ENCODE assay signal across 8 cellular contexts in genomic region chr12:106137456-106138278, GRCh38. TPM values are rescaled to one million over a fixed set of nuclear protein-coding genes. Genes with fewer than 3 reads are reported as not detected.
DNase-seq lines count a peak whose midpoint lies in the region; ATAC-seq and TF ChIP-seq lines count a peak whose summit lies in the region.

No MANE protein-coding gene starts in this region.

- no peak for DNase-seq in AG09309 (ENCODE audit: low read depth)
- DNase-seq in naive thymus-derived CD4-positive, alpha-beta T cell = no peak
- DNase-seq in activated gamma-delta T cell (lab: John Stamatoyannopoulos, UW) = no peak
- DNase-seq in NCI-H187 (lab: John Stamatoyannopoulos, UW) = no peak
- no peak for DNase-seq in activated naive CD4-positive, alpha-beta T cell treated with anti-CD3 and anti-CD28 coated beads, Interleukin-2, amount 10 ng/mL, durations not matched to agents 7 days and 5 days
- no peak for DNase-seq in NCI-H2107 treated with DMSO at 0.1 percent for 48 hours (lab: John Stamatoyannopoulos, UW; ENCODE audit: unreplicated experiment)

- CTCF ChIA-PET in naive thymus-derived CD4-positive, alpha-beta T cell (lab: Charles Lee) = interaction anchor here (1.1 to 1.9 kb wide), 2 partner anchors 713 to 718 kb away, joined by 3 to 12 read pairs; no protein-coding TSS in a partner anchor
- CTCF ChIA-PET in activated naive CD4-positive, alpha-beta T cell treated with anti-CD3 and anti-CD28 coated beads, Interleukin-2, amount 10 ng/mL, durations not matched to agents 7 days and 5 days (lab: Charles Lee) = interaction anchor here (1.2 to 4.2 kb wide), 6 partner anchors 12 to 719 kb away, joined by 3 to 28 read pairs (median 11); no protein-coding TSS in a partner anchor

- no peak for TF ChIP-seq CTCF in AG09309 (IDR thresholded peaks at IDR 0.05; ENCODE audit: control insufficient read depth, insufficient read depth, low read depth, low read length, missing control alignments)
- TF ChIP-seq CTCF in KMS-11 (conservative IDR thresholded peaks at IDR 0.05; ENCODE audit: low read depth, low read length) = no peak

- H2AFZ ChIP-seq in KMS-11 (ENCODE audit: low read depth) = peak overlapping the region; percentile 26; the same call in 1 of the 2 replicates

- H3K9ac ChIP-seq in KMS-11 (peak overlapping the region; percentile 97; the same call in 1 of the 2 replicates), duodenal mucosa (ENCODE audit: low read depth in 1 of 2, low read length in 2 of 2) (no peak overlapping the region)

- peaks cover 71% of the 10 kb centered on the region for H3K79me2 ChIP-seq in KMS-11 (ENCODE audit: insufficient read depth, low read depth)

- H3K36me3 Mint-ChIP-seq in naive thymus-derived CD4-positive, alpha-beta T cell = no peaks in the 10 kb centered on the region
- no peaks in the 10 kb centered on the region for H3K36me3 Mint-ChIP-seq in activated naive CD4-positive, alpha-beta T cell treated with anti-CD3 and anti-CD28 coated beads, Interleukin-2, amount 10 ng/mL, durations not matched to agents 7 days and 5 days

- H3K27me3 ChIP-seq in KMS-11 (ENCODE audit: insufficient read depth, low read depth) (no peaks in the 10 kb centered on the region), duodenal mucosa (ENCODE audit: control insufficient read depth in 1 of 2, insufficient read depth in 2 of 2, low read length in 2 of 2) (peaks cover 25 to 32% of the 10 kb centered on the region in 2 donors)
- peaks cover 12 to 17% of the 10 kb centered on the region in 2 donors for H3K27me3 ChIP-seq in naive thymus-derived CD4-positive, alpha-beta T cell (ENCODE audit: control insufficient read depth in 2 of 2, insufficient read depth in 2 of 2, low read length in 2 of 2)

- H3K4me2 ChIP-seq in KMS-11 = peak overlapping the region; percentile 91

- H3K4me1 Mint-ChIP-seq in naive thymus-derived CD4-positive, alpha-beta T cell = peaks cover 0 to 24% (median 12%) of the 10 kb centered on the region in 7 donors
- H3K4me1 Mint-ChIP-seq in activated naive CD4-positive, alpha-beta T cell treated with anti-CD3 and anti-CD28 coated beads, Interleukin-2, amount 10 ng/mL, durations not matched to agents 7 days and 5 days = peaks cover 2% of the 10 kb centered on the region

- no peak overlapping the region for H3K27ac Mint-ChIP-seq in naive thymus-derived CD4-positive, alpha-beta T cell
- H3K27ac Mint-ChIP-seq in activated naive CD4-positive, alpha-beta T cell treated with anti-CD3 and anti-CD28 coated beads, Interleukin-2, amount 10 ng/mL, durations not matched to agents 7 days and 5 days = no peak overlapping the region

- H3K9me3 Mint-ChIP-seq in naive thymus-derived CD4-positive, alpha-beta T cell = peaks cover 0 to 4% (median 0%) of the 10 kb centered on the region in 11 donors
- H3K9me3 Mint-ChIP-seq in activated naive CD4-positive, alpha-beta T cell treated with anti-CD3 and anti-CD28 coated beads, Interleukin-2, amount 10 ng/mL, durations not matched to agents 7 days and 5 days = no peaks in the 10 kb centered on the region

- peaks cover 65 to 73% (median 70%) of the 10 kb centered on the region in 5 donors for H3K27me3 Mint-ChIP-seq in naive thymus-derived CD4-positive, alpha-beta T cell
- H3K27me3 Mint-ChIP-seq in activated naive CD4-positive, alpha-beta T cell treated with anti-CD3 and anti-CD28 coated beads, Interleukin-2, amount 10 ng/mL, durations not matched to agents 7 days and 5 days = peaks cover 80% of the 10 kb centered on the region

- POLR2A ChIA-PET in naive thymus-derived CD4-positive, alpha-beta T cell (lab: Charles Lee) = no interaction called here

- 0 out of 2 replicates have a peak, but pooled peaks cover 5% of the 10 kb centered on the region for H4K20me1 ChIP-seq in KMS-11 (ENCODE audit: insufficient read depth)

- H3K4me3 Mint-ChIP-seq in naive thymus-derived CD4-positive, alpha-beta T cell = peak overlapping the region; percentile 60 to 85 (median 75)
- H3K4me3 Mint-ChIP-seq in activated naive CD4-positive, alpha-beta T cell treated with anti-CD3 and anti-CD28 coated beads, Interleukin-2, amount 10 ng/mL, durations not matched to agents 7 days and 5 days = no peak overlapping the region

- H3K4me1 ChIP-seq in KMS-11 (ENCODE audit: low read depth, poor library complexity, severe bottlenecking) (peaks cover 48% of the 10 kb centered on the region), duodenal mucosa (ENCODE audit: control insufficient read depth in 1 of 2, insufficient read depth in 2 of 2, low read length in 2 of 2) (peaks cover 0 to 23% of the 10 kb centered on the region in 2 donors)
- H3K4me1 ChIP-seq in naive thymus-derived CD4-positive, alpha-beta T cell (ENCODE audit: control insufficient read depth in 2 of 2, insufficient read depth in 2 of 2, low read length in 2 of 2) = no peaks in the 10 kb centered on the region

- H3K4me3 ChIP-seq in AG09309 (ENCODE audit: control insufficient read depth, low read depth, low read length) = peak overlapping the region; percentile 91
- H3K4me3 ChIP-seq in KMS-11 (IDR thresholded peaks at IDR 0.05; ENCODE audit: insufficient read depth, low read depth, low read length) = no peak overlapping the region
- peak overlapping the region; percentile 21 to 61 for H3K4me3 ChIP-seq in duodenal mucosa (ENCODE audit: low read depth in 1 of 2, low read length in 2 of 2)
- H3K4me3 ChIP-seq in naive thymus-derived CD4-positive, alpha-beta T cell (ENCODE audit: low read length) = no peak overlapping the region

- intact Hi-C loops in naive thymus-derived CD4-positive, alpha-beta T cell (cut with micrococcal nuclease) = loop anchor here in 1 of 2 donors (5.0 kb wide), 1 partner anchor 430 kb away; no protein-coding TSS in a partner anchor

- H3K9me3 ChIP-seq in duodenal mucosa (ENCODE audit: control insufficient read depth in 1 of 2, low read length in 2 of 2) = no peaks in the 10 kb centered on the region
- no peaks in the 10 kb centered on the region for H3K9me3 ChIP-seq in naive thymus-derived CD4-positive, alpha-beta T cell (ENCODE audit: control insufficient read depth in 2 of 3, low read length in 3 of 3)

- H3K27ac ChIP-seq in KMS-11 = peak overlapping the region; percentile 91; the same call in 1 of the 2 replicates
- H3K27ac ChIP-seq in duodenal mucosa (ENCODE audit: low read depth, low read length) = peak overlapping the region; percentile 17
- H3K27ac ChIP-seq in naive thymus-derived CD4-positive, alpha-beta T cell (ENCODE audit: low read depth, low read length) = no peak overlapping the region

- no peaks in the 10 kb centered on the region for H3K36me3 ChIP-seq in KMS-11 (ENCODE audit: insufficient read depth)
- H3K36me3 ChIP-seq in duodenal mucosa (ENCODE audit: control insufficient read depth in 1 of 2, insufficient read depth in 2 of 2, low read length in 2 of 2) = no peaks in the 10 kb centered on the region
- no peaks in the 10 kb centered on the region for H3K36me3 ChIP-seq in naive thymus-derived CD4-positive, alpha-beta T cell (ENCODE audit: control insufficient read depth in 2 of 3, insufficient read depth in 3 of 3, low read length in 3 of 3)

- no peak for ATAC-seq in naive thymus-derived CD4-positive, alpha-beta T cell

RNA-seq across cellular contexts. Expression of gene NUAK1, which starts 1.1 kb away (rescaled TPM):
- under 1 TPM in 3 of 5 experiments, not detected in 2; 0.02 to 0.51 (median 0.08) TPM for total RNA-seq in naive thymus-derived CD4-positive, alpha-beta T cell
- polyA plus RNA-seq in naive thymus-derived CD4-positive, alpha-beta T cell = not detected

Comparison
In these comparisons a context has a peak if more than half of its experiments do, and no peak if none do; other contexts are left out.
1. H3K4me3 ChIP-seq: peak in AG09309 (single experiment) and duodenal mucosa (2 of 2); none in KMS-11 (single experiment) and naive thymus-derived CD4-positive, alpha-beta T cell (single experiment).